In the genomic region with DNA sequence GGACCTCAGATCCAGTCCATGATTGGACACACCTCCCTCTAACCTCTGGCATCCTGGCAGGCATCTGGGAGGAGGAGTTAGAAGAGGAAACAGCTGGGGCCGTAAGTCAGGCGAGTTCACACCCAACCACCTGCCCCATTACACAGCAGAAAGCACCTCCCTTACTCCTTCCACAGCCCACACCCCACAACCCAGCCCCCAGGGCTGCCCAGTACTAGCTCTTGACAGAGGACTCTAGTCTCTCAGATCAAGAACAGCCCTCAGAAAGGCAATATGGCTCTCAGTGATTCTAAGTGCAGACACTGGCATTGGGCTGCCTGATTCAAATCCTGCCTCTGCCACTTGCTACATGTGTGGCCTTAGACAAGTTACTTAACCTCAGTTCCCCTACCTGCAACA, we compare ENCODE assay signal across 8 cellular contexts. TPM values are rescaled to one million over a fixed set of nuclear protein-coding genes. Genes with fewer than 3 reads are reported as not detected.
DNase-seq lines count a peak whose midpoint lies in the region; ATAC-seq, FAIRE-seq and TF ChIP-seq lines count a peak whose summit lies in the region.

No MANE protein-coding gene starts in this region.

- no peaks in the 10 kb centered on the region for H3F3A ChIP-seq in Loucy (ENCODE audit: low read depth)

- peak overlapping the region; percentile 72 for H2AFZ ChIP-seq in Loucy (ENCODE audit: low read length)

- peak overlapping the region; percentile 41 for H3K27ac ChIP-seq in stomach smooth muscle (ENCODE audit: low read length)

- no peaks in the 10 kb centered on the region for H3K9me3 Mint-ChIP-seq in activated T-cell treated with anti-CD3 and anti-CD28 coated beads, Interleukin-2, amount 50 U/mL, for 4 hours
- H3K9me3 Mint-ChIP-seq in activated T-cell treated with anti-CD3 and anti-CD28 coated beads, Interleukin-2, amount 50 U/mL, for 24 hours: no peaks in the 10 kb centered on the region

- no peaks in the 10 kb centered on the region for H3K9me2 ChIP-seq in Loucy (replicated peaks; ENCODE audit: low read depth, low read length)

- H3K27ac Mint-ChIP-seq in activated T-cell treated with anti-CD3 and anti-CD28 coated beads, Interleukin-2, amount 50 U/mL, for 24 hours: no peak overlapping the region

- H3K9me3 ChIP-seq in Loucy (ENCODE audit: insufficient read depth, low read depth, low read length) (no peaks in the 10 kb centered on the region), stomach smooth muscle (ENCODE audit: control insufficient read depth in 2 of 2, low read length in 2 of 2) (no peaks in the 10 kb centered on the region)

- peaks cover 5% of the 10 kb centered on the region for H3K27me3 Mint-ChIP-seq in activated T-cell treated with anti-CD3 and anti-CD28 coated beads, Interleukin-2, amount 50 U/mL, for 4 hours (ENCODE audit: low read depth)
- H3K27me3 Mint-ChIP-seq in activated T-cell treated with anti-CD3 and anti-CD28 coated beads, Interleukin-2, amount 50 U/mL, for 24 hours: peaks cover 6% of the 10 kb centered on the region

- H3K4me3 Mint-ChIP-seq in activated T-cell treated with anti-CD3 and anti-CD28 coated beads, Interleukin-2, amount 50 U/mL, for 4 hours: no peak overlapping the region
- H3K4me3 Mint-ChIP-seq in activated T-cell treated with anti-CD3 and anti-CD28 coated beads, Interleukin-2, amount 50 U/mL, for 24 hours: no peak overlapping the region

- H3K79me2 ChIP-seq in Loucy (ENCODE audit: insufficient read depth, low read length): no peaks in the 10 kb centered on the region

- peak overlapping the region; percentile 49 for H3K9ac ChIP-seq in Loucy (ENCODE audit: low read depth, low read length, poor library complexity, severe bottlenecking)
- H3K9ac ChIP-seq in stomach smooth muscle (ENCODE audit: low read length in 2 of 2): peak overlapping the region; percentile 13 to 16

- no peaks in the 10 kb centered on the region for H3K36me3 Mint-ChIP-seq in activated T-cell treated with anti-CD3 and anti-CD28 coated beads, Interleukin-2, amount 50 U/mL, for 4 hours (ENCODE audit: insufficient read depth)
- H3K36me3 Mint-ChIP-seq in activated T-cell treated with anti-CD3 and anti-CD28 coated beads, Interleukin-2, amount 50 U/mL, for 24 hours (ENCODE audit: low read depth): no peaks in the 10 kb centered on the region

- H3K4me1 ChIP-seq in Loucy (ENCODE audit: insufficient read depth, low read length, poor library complexity, severe bottlenecking) (peaks cover 25% of the 10 kb centered on the region), stomach smooth muscle (ENCODE audit: control insufficient read depth, insufficient read depth, low read length) (peaks cover 67% of the 10 kb centered on the region)

- peak; percentile 10 to 45 for ATAC-seq in activated T-cell treated with anti-CD3 and anti-CD28 coated beads, Interleukin-2, amount 50 U/mL, for 4 hours
- ATAC-seq in esophagus mucosa: peak; percentile 57

- H3K4me3 ChIP-seq in Loucy (ENCODE audit: low read length, poor library complexity, severe bottlenecking) (peak overlapping the region; percentile 62), stomach smooth muscle (ENCODE audit: low read length in 2 of 2) (peak overlapping the region in 1 of 2 donors; percentile 29)

- no peaks in the 10 kb centered on the region for H4K20me1 ChIP-seq in Loucy (ENCODE audit: insufficient read depth, low read length, poor library complexity, severe bottlenecking)

- H3K36me3 ChIP-seq in Loucy (ENCODE audit: insufficient read depth, low read length): no peaks in the 10 kb centered on the region
- no peaks in the 10 kb centered on the region for H3K36me3 ChIP-seq in stomach smooth muscle (ENCODE audit: control insufficient read depth in 2 of 2, insufficient read depth in 2 of 2, low read length in 2 of 2)

- no peak for DNase-seq in activated T-cell treated with anti-CD3 and anti-CD28 coated beads, Interleukin-2, amount 50 U/mL, for 4 hours
- DNase-seq in activated T-cell treated with anti-CD3 and anti-CD28 coated beads, Interleukin-2, amount 50 U/mL, for 24 hours: no peak
- DNase-seq in RCC 7860 (ENCODE audit: low spot score) (no peak), KG1 (lab: John Stamatoyannopoulos, UW) (no peak)
- no peak for DNase-seq in activated naive CD4-positive, alpha-beta T cell treated with Interleukin-2 at 50 U/mL for 16 hours

- no peak for TF ChIP-seq CTCF in Loucy (conservative IDR thresholded peaks at IDR 0.05; ENCODE audit: low read length)

- H3K27me3 ChIP-seq in Loucy (ENCODE audit: insufficient read depth, low read length, poor library complexity, severe bottlenecking) (no peaks in the 10 kb centered on the region), stomach smooth muscle (ENCODE audit: control insufficient read depth in 1 of 2, insufficient read depth in 2 of 2, low read length in 2 of 2) (no peaks in the 10 kb centered on the region)

- H3K4me2 ChIP-seq in Loucy (ENCODE audit: low read depth, low read length, poor library complexity, severe bottlenecking): peak overlapping the region; percentile 77

- peaks cover 4% of the 10 kb centered on the region for H3K4me1 Mint-ChIP-seq in activated T-cell treated with anti-CD3 and anti-CD28 coated beads, Interleukin-2, amount 50 U/mL, for 4 hours (ENCODE audit: low read depth)
- H3K4me1 Mint-ChIP-seq in activated T-cell treated with anti-CD3 and anti-CD28 coated beads, Interleukin-2, amount 50 U/mL, for 24 hours (ENCODE audit: low read depth): peaks cover 11% of the 10 kb centered on the region

- no peak for FAIRE-seq in RCC 7860 (lab: Jason Lieb, UNC)

RNA-seq across cellular contexts. Expression of a gene that starts 34.1 kb away (rescaled TPM):
- total RNA-seq in activated T-cell treated with anti-CD3 and anti-CD28 coated beads, Interleukin-2, amount 50 U/mL, for 4 hours: under 1 TPM; 0.10 to 0.60 (median 0.18) TPM
- total RNA-seq in esophagus mucosa: 5.4 TPM
